In the genomic region with DNA sequence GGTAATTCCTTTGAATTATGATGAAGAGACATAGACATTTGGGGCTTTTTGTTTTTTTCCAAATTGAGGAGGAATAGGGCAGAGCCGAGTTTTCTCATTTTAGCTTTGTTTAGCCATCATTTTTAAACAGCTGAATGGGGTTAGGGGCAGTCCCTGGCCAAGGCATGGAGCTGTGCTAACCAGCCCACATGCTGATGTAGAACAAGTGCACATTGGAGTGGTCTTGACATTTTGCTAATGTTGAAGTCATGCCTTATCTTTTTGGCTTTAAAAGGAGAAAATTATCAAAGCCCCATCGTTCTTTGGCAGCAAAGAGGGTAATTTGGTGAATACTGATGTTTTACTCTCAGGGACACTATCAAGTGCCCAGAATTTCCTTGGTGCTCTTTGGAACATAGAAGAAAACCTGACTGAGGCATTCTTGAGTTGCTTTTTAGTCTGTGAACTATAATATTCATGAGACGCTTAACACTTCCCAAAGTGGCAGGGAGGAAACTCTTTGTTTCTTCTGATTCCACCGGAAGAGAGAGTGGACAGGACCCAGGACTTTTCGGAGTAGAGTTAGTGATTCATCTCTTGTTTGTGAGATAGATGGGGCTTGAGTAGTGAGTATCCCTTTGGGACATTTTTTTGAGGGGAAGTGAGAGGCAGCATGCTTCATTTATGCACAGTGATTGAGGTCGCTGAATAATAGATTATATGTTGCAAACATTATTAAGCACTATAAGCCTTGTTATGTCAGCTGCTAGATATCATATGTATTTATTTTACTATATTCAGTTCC, we compare ENCODE assay signal across 1 cellular context.
TF ChIP-seq lines count a peak whose summit lies in the region.

No MANE protein-coding gene starts in this region.

TF ChIP-seq in HCT116, 20 proteins besides CTCF, POLR2A, EP300 and RAD21:
- TF ChIP-seq, protein P1, sequence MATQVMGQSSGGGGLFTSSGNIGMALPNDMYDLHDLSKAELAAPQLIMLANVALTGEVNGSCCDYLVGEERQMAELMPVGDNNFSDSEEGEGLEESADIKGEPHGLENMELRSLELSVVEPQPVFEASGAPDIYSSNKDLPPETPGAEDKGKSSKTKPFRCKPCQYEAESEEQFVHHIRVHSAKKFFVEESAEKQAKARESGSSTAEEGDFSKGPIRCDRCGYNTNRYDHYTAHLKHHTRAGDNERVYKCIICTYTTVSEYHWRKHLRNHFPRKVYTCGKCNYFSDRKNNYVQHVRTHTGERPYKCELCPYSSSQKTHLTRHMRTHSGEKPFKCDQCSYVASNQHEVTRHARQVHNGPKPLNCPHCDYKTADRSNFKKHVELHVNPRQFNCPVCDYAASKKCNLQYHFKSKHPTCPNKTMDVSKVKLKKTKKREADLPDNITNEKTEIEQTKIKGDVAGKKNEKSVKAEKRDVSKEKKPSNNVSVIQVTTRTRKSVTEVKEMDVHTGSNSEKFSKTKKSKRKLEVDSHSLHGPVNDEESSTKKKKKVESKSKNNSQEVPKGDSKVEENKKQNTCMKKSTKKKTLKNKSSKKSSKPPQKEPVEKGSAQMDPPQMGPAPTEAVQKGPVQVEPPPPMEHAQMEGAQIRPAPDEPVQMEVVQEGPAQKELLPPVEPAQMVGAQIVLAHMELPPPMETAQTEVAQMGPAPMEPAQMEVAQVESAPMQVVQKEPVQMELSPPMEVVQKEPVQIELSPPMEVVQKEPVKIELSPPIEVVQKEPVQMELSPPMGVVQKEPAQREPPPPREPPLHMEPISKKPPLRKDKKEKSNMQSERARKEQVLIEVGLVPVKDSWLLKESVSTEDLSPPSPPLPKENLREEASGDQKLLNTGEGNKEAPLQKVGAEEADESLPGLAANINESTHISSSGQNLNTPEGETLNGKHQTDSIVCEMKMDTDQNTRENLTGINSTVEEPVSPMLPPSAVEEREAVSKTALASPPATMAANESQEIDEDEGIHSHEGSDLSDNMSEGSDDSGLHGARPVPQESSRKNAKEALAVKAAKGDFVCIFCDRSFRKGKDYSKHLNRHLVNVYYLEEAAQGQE (IDR thresholded peaks at IDR 0.05; ENCODE audit: low read depth) = no peak
- no peak for TF ChIP-seq SP1 (IDR thresholded peaks at IDR 0.05; ENCODE audit: low read depth)
- TF ChIP-seq POLR2AphosphoS5 (IDR thresholded peaks at IDR 0.05; ENCODE audit: low read depth, low read length) = no peak
- TF ChIP-seq YY1 (IDR thresholded peaks at IDR 0.05; ENCODE audit: extremely low read depth, insufficient replicate concordance, low read depth, low read length) = no peak
- no peak for TF ChIP-seq CBX3 (IDR thresholded peaks at IDR 0.05; ENCODE audit: low read depth)
- TF ChIP-seq JUND (IDR thresholded peaks at IDR 0.05) = no peak
- TF ChIP-seq SRF (IDR thresholded peaks at IDR 0.05; ENCODE audit: low read depth) = no peak
- no peak for TF ChIP-seq FOSL1 (IDR thresholded peaks at IDR 0.05; ENCODE audit: low read depth)
- no peak for TF ChIP-seq ELF1 (IDR thresholded peaks at IDR 0.05; ENCODE audit: borderline replicate concordance, low read depth)
- TF ChIP-seq EGR1 (IDR thresholded peaks at IDR 0.05; ENCODE audit: low read depth) = no peak
- TF ChIP-seq, protein P2, sequence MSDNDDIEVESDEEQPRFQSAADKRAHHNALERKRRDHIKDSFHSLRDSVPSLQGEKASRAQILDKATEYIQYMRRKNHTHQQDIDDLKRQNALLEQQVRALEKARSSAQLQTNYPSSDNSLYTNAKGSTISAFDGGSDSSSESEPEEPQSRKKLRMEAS (IDR thresholded peaks at IDR 0.05) = no peak
- TF ChIP-seq, protein P3, sequence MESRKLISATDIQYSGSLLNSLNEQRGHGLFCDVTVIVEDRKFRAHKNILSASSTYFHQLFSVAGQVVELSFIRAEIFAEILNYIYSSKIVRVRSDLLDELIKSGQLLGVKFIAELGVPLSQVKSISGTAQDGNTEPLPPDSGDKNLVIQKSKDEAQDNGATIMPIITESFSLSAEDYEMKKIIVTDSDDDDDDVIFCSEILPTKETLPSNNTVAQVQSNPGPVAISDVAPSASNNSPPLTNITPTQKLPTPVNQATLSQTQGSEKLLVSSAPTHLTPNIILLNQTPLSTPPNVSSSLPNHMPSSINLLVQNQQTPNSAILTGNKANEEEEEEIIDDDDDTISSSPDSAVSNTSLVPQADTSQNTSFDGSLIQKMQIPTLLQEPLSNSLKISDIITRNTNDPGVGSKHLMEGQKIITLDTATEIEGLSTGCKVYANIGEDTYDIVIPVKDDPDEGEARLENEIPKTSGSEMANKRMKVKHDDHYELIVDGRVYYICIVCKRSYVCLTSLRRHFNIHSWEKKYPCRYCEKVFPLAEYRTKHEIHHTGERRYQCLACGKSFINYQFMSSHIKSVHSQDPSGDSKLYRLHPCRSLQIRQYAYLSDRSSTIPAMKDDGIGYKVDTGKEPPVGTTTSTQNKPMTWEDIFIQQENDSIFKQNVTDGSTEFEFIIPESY (IDR thresholded peaks at IDR 0.05; ENCODE audit: extremely low read depth, insufficient replicate concordance, low read length) = no peak
- TF ChIP-seq TCF7L2 (IDR thresholded peaks at IDR 0.05; ENCODE audit: borderline replicate concordance, extremely low read depth, insufficient read depth, insufficient read length) = no peak
